7 cellular contexts compared by ENCODE assay signal in genomic region chr4:138112890-138113289, GRCh38.
DNase-seq lines count a peak whose midpoint lies in the region; ATAC-seq and TF ChIP-seq lines count a peak whose summit lies in the region.
"Not testable (repeated sequence)": the region's sequence is repeated elsewhere in the genome, so short reads cannot be mapped to it uniquely, and the experiment has no call there.

No MANE protein-coding gene starts in this region.

- peak overlapping the region; percentile 95; the same call in 1 of the 2 replicates for H2AFZ ChIP-seq in OCI-LY7 (ENCODE audit: low read length)
- H2AFZ ChIP-seq in trophoblast cell (ENCODE audit: insufficient read depth, low read length, poor library complexity), result not testable (repeated sequence)

- H3K23ac ChIP-seq in trophoblast cell (ENCODE audit: low read length), result not testable (repeated sequence)

- H3K36me3 ChIP-seq in Caco-2 (ENCODE audit: control insufficient read depth, insufficient read depth, low read length); HUES48 (ENCODE audit: control insufficient read depth, insufficient read depth, low read length); OCI-LY7 (ENCODE audit: insufficient read depth, low read length); colonic mucosa; trophoblast cell (ENCODE audit: control insufficient read depth in 1 of 2, insufficient read depth in 2 of 2, low read length in 2 of 2): not testable (repeated sequence)

- H3K36me3 Mint-ChIP-seq in Caco-2 (ENCODE audit: insufficient read depth, unreplicated experiment); glutamatergic neuron (ENCODE audit: unreplicated experiment); memory B cell: not testable (repeated sequence)

- BruUV-seq in Caco-2 (replicated peaks; lab: Mats Ljungman, UMichigan); OCI-LY7 (replicated peaks; lab: Mats Ljungman, UMichigan): not testable (repeated sequence)

- H3K9me3 ChIP-seq in Caco-2; HUES48 (ENCODE audit: control insufficient read depth, insufficient read depth, low read length); colonic mucosa; trophoblast cell (ENCODE audit: insufficient read depth, low read depth, low read length): not testable (repeated sequence)
- H3K9me3 ChIP-seq in OCI-LY7 (ENCODE audit: low read length), result peaks cover 20% of the 10 kb centered on the region

- H2BK12ac ChIP-seq in trophoblast cell (ENCODE audit: low read length), result peak overlapping the region; percentile 84

- peak; percentile 15 to 38 for DNase-seq in Caco-2
- DNase-seq in OCI-LY7 (ENCODE audit: low spot score); glutamatergic neuron; memory B cell (ENCODE audit: low spot score in 2 of 2); trophoblast cell: not testable (repeated sequence)
- DNase-seq in colonic mucosa, result peak; percentile 88

- not testable (repeated sequence) for H3K9ac ChIP-seq in HUES48 (ENCODE audit: low read depth, low read length); colonic mucosa (ENCODE audit: low read depth in 2 of 2, low read length in 2 of 2); trophoblast cell (ENCODE audit: low read length)

- not testable (repeated sequence) for H3K4me2 ChIP-seq in OCI-LY7 (ENCODE audit: low read length); trophoblast cell (ENCODE audit: low read length)

- not testable (repeated sequence) for H3K79me1 ChIP-seq in trophoblast cell (ENCODE audit: low read length)

- peak overlapping the region; percentile 86 for H2BK5ac ChIP-seq in trophoblast cell (ENCODE audit: low read depth, low read length, poor library complexity)

- ATAC-seq in memory B cell (ENCODE audit: low read depth), result not testable (repeated sequence)

- not testable (repeated sequence) for H3K27me3 Mint-ChIP-seq in Caco-2 (ENCODE audit: insufficient read depth, unreplicated experiment); glutamatergic neuron (ENCODE audit: unreplicated experiment); memory B cell

- H4K12ac ChIP-seq in trophoblast cell (ENCODE audit: low read depth, low read length), result not testable (repeated sequence)

- peaks cover 19% of the 10 kb centered on the region for H3K4me1 ChIP-seq in Caco-2
- H3K4me1 ChIP-seq in HUES48 (ENCODE audit: control insufficient read depth, insufficient read depth, low read length), result peaks cover 47% of the 10 kb centered on the region
- H3K4me1 ChIP-seq in OCI-LY7 (ENCODE audit: insufficient read depth, low read length, poor library complexity, severe bottlenecking), result peaks cover 40% of the 10 kb centered on the region
- not testable (repeated sequence) for H3K4me1 ChIP-seq in colonic mucosa; trophoblast cell (ENCODE audit: control insufficient read depth in 1 of 2, insufficient read depth in 2 of 2, low read length in 2 of 2)

- WGBS in trophoblast cell (ENCODE audit: extremely low coverage, insufficient coverage, insufficient read length), result no CpG with 5 or more reads among the region's 8 CpGs

- H3K14ac ChIP-seq in trophoblast cell (ENCODE audit: low read length), result peak overlapping the region; percentile 51

- peak overlapping the region; percentile 89 for H3K27ac ChIP-seq in HUES48 (ENCODE audit: low read depth, low read length)
- not testable (repeated sequence) for H3K27ac ChIP-seq in OCI-LY7 (ENCODE audit: low read depth, low read length, poor library complexity, severe bottlenecking); colonic mucosa; trophoblast cell (ENCODE audit: low read depth, low read length)

- H3K9me2 ChIP-seq in OCI-LY7 (ENCODE audit: insufficient read depth, low read length), result not testable (repeated sequence)

- H2AK5ac ChIP-seq in trophoblast cell (ENCODE audit: low read length), result peak overlapping the region; percentile 37

- not testable (repeated sequence) for H4K20me1 ChIP-seq in OCI-LY7 (ENCODE audit: insufficient read depth, low read length)

- peak overlapping the region; percentile 30 for H3K18ac ChIP-seq in trophoblast cell (ENCODE audit: low read length)

- H3K4ac ChIP-seq in trophoblast cell (ENCODE audit: low read depth, low read length), result not testable (repeated sequence)

- H3K4me3 ChIP-seq in Caco-2 (ENCODE audit: low read depth, low read length); HUES48 (ENCODE audit: low read depth, low read length); OCI-LY7 (ENCODE audit: low read depth, low read length, poor library complexity, severe bottlenecking); colonic mucosa; trophoblast cell (ENCODE audit: low read depth, low read length): not testable (repeated sequence)

- H3K27ac Mint-ChIP-seq in Caco-2 (ENCODE audit: unreplicated experiment) (peak overlapping the region; percentile 32), glutamatergic neuron (ENCODE audit: unreplicated experiment) (peak overlapping the region; percentile 34), memory B cell (peak overlapping the region; percentile 12)

- CTCF ChIA-PET in Caco-2 (lab: Charles Lee); OCI-LY7 (lab: Charles Lee; ENCODE audit: unreplicated experiment): not testable (repeated sequence)

- peaks cover 17% of the 10 kb centered on the region for H3K4me1 Mint-ChIP-seq in Caco-2 (ENCODE audit: low read depth, unreplicated experiment)
- peaks cover 12% of the 10 kb centered on the region for H3K4me1 Mint-ChIP-seq in glutamatergic neuron (ENCODE audit: low read depth, unreplicated experiment)
- peaks cover 17% of the 10 kb centered on the region for H3K4me1 Mint-ChIP-seq in memory B cell

- peak overlapping the region; percentile 37 for H4K91ac ChIP-seq in trophoblast cell (ENCODE audit: low read depth, low read length)

- not testable (repeated sequence) for H3K79me2 ChIP-seq in OCI-LY7 (ENCODE audit: insufficient read depth, low read depth, low read length); trophoblast cell (ENCODE audit: control insufficient read depth, insufficient read depth, low read length, poor library complexity)

- TF ChIP-seq CTCF in Caco-2 (IDR thresholded peaks at IDR 0.05; ENCODE audit: insufficient read depth in 1 of 2, low read depth in 1 of 2, low read length in 1 of 2, severe bottlenecking in 1 of 2, unreplicated experiment in 1 of 2); OCI-LY7 (conservative IDR thresholded peaks at IDR 0.05; ENCODE audit: low read length); colonic mucosa (IDR thresholded peaks at IDR 0.05); glutamatergic neuron (IDR thresholded peaks at IDR 0.05; ENCODE audit: partially characterized antibody, unreplicated experiment): not testable (repeated sequence)

- H3K4me3 Mint-ChIP-seq in Caco-2 (ENCODE audit: unreplicated experiment); memory B cell: not testable (repeated sequence)
- H3K4me3 Mint-ChIP-seq in glutamatergic neuron (ENCODE audit: unreplicated experiment), result peak overlapping the region; percentile 3

- H3K27me3 ChIP-seq in Caco-2 (replicated peaks; ENCODE audit: control insufficient read depth, insufficient read depth, low read length); HUES48 (ENCODE audit: control insufficient read depth, insufficient read depth, low read length); colonic mucosa; trophoblast cell (ENCODE audit: insufficient read depth, low read length): not testable (repeated sequence)

- not testable (repeated sequence) for H3K9me3 Mint-ChIP-seq in Caco-2 (ENCODE audit: unreplicated experiment); glutamatergic neuron (ENCODE audit: unreplicated experiment); memory B cell

- peak overlapping the region; percentile 86 for H2BK120ac ChIP-seq in trophoblast cell (ENCODE audit: insufficient read depth, low read length, poor library complexity)

- POLR2A ChIA-PET in Caco-2 (lab: Charles Lee), result not testable (repeated sequence)
- POLR2A ChIA-PET in OCI-LY7 (lab: Charles Lee), result interaction anchor here (1.3 to 2.1 kb wide), 4 partner anchors 8 to 77 kb away, joined by 3 to 6 read pairs (median 4); no protein-coding TSS in a partner anchor

- not testable (repeated sequence) for H4K8ac ChIP-seq in trophoblast cell (ENCODE audit: low read depth, low read length)

- intact Hi-C loops in Caco-2 (cut with micrococcal nuclease; ENCODE audit: unreplicated experiment); OCI-LY7 (cut with micrococcal nuclease; ENCODE audit: unreplicated experiment); colonic mucosa (cut with DNase I): not testable (repeated sequence)
